ENCODE assay signal across 22 cellular contexts in genomic region chr10:34480345-34480744, GRCh38.
"Had no signal": no experiment of that assay in that cellular context is flagged by ENCODE, and none has a peak within 500 bp of the region (broad histone marks: within the 10 kb centered on the region; RNA-seq: fewer than 3 reads in every experiment).

No MANE protein-coding gene starts in this region.

- ATAC-seq: activated CD8-positive, alpha-beta memory T cell treated with anti-CD3 and anti-CD28 coated beads, Interleukin-2, amount 10 ng/mL, durations not matched to agents 7 days and 5 days; activated CD8-positive, alpha-beta T cell treated with anti-CD3 and anti-CD28 coated beads, Interleukin-2, amount 10 ng/mL, durations not matched to agents 7 days and 5 days; gastroesophageal sphincter had no signal

- H3K27me3 ChIP-seq: gastroesophageal sphincter, right atrium auricular region, spleen, suprapubic skin, tibial artery had no signal

- H3K27me3 Mint-ChIP-seq: activated B cell treated with CpG ODN at 0.5 μM for 24 hours; activated CD8-positive, alpha-beta memory T cell treated with anti-CD3 and anti-CD28 coated beads, Interleukin-2, amount 10 ng/mL, durations not matched to agents 7 days and 5 days; naive B cell had no signal

- H3K27ac Mint-ChIP-seq: activated B cell treated with CpG ODN at 0.5 μM for 24 hours; activated CD8-positive, alpha-beta memory T cell treated with anti-CD3 and anti-CD28 coated beads, Interleukin-2, amount 10 ng/mL, durations not matched to agents 7 days and 5 days; activated CD8-positive, alpha-beta T cell treated with anti-CD3 and anti-CD28 coated beads, Interleukin-2, amount 10 ng/mL, durations not matched to agents 7 days and 5 days; activated naive CD4-positive, alpha-beta T cell treated with anti-CD3 and anti-CD28 coated beads, Interleukin-2, amount 50 U/mL, for 24 hours; activated T-helper 2 cell treated with anti-CD3 and anti-CD28 coated beads, Interferon-gamma antibody, Interleukin-2, Interleukin-4, amounts not matched to agents 10 μg/mL and 5 μg/mL and 100 μg/mL, durations not matched to agents 14 hours and 24 hours and 36 hours; naive B cell had no signal

- H3K36me3 ChIP-seq: gastroesophageal sphincter, left ventricle myocardium inferior, right atrium auricular region, spleen, suprapubic skin, tibial artery had no signal

- H3K4me1 ChIP-seq: parathyroid adenoma, spleen, suprapubic skin had no signal

- H3K9me3 Mint-ChIP-seq: activated B cell treated with CpG ODN at 0.5 μM for 24 hours; activated naive CD4-positive, alpha-beta T cell treated with anti-CD3 and anti-CD28 coated beads, Interleukin-2, amount 50 U/mL, for 24 hours; activated T-helper 2 cell treated with anti-CD3 and anti-CD28 coated beads, Interferon-gamma antibody, Interleukin-2, Interleukin-4, amounts not matched to agents 10 μg/mL and 5 μg/mL and 100 μg/mL, durations not matched to agents 14 hours and 24 hours and 36 hours had no signal

- H3K36me3 Mint-ChIP-seq: activated CD8-positive, alpha-beta memory T cell treated with anti-CD3 and anti-CD28 coated beads, Interleukin-2, amount 10 ng/mL, durations not matched to agents 7 days and 5 days; activated naive CD4-positive, alpha-beta T cell treated with anti-CD3 and anti-CD28 coated beads, Interleukin-2, amount 50 U/mL, for 24 hours; naive B cell had no signal

- H3K9me3 ChIP-seq: gastroesophageal sphincter, left ventricle myocardium inferior, right atrium auricular region, spleen, suprapubic skin, tibial artery had no signal

- DNase-seq: activated B cell treated with CpG ODN at 0.5 μM for 24 hours; activated CD8-positive, alpha-beta memory T cell treated with anti-CD3 and anti-CD28 coated beads, Interleukin-2, amount 10 ng/mL, durations not matched to agents 7 days and 5 days; activated CD8-positive, alpha-beta T cell treated with anti-CD3 and anti-CD28 coated beads, Interleukin-2, amount 10 ng/mL, durations not matched to agents 7 days and 5 days; activated T-cell treated with anti-CD3 and anti-CD28 coated beads, Interleukin-2, amount 50 U/mL, for 48 hours; effector CD8-positive, alpha-beta T cell; erythroblast; hypothalamus; kidney glomerular epithelial cell; left ventricle myocardium inferior; naive B cell; nucleus accumbens; spleen; stimulated activated naive CD4-positive, alpha-beta T cell; T-helper 2 cell; tibial artery had no signal

- H3K4me3 ChIP-seq: gastroesophageal sphincter, left ventricle myocardium inferior, lung, right atrium auricular region, spleen, suprapubic skin, tibial artery had no signal

- H3K27ac ChIP-seq: gastroesophageal sphincter, parathyroid adenoma, right atrium auricular region, spleen, suprapubic skin, tibial artery had no signal

- H3K4me1 Mint-ChIP-seq: activated B cell treated with CpG ODN at 0.5 μM for 24 hours; activated CD8-positive, alpha-beta memory T cell treated with anti-CD3 and anti-CD28 coated beads, Interleukin-2, amount 10 ng/mL, durations not matched to agents 7 days and 5 days; activated naive CD4-positive, alpha-beta T cell treated with anti-CD3 and anti-CD28 coated beads, Interleukin-2, amount 50 U/mL, for 24 hours; naive B cell had no signal

- H3K4me3 Mint-ChIP-seq: activated B cell treated with CpG ODN at 0.5 μM for 24 hours; activated CD8-positive, alpha-beta memory T cell treated with anti-CD3 and anti-CD28 coated beads, Interleukin-2, amount 10 ng/mL, durations not matched to agents 7 days and 5 days; activated CD8-positive, alpha-beta T cell treated with anti-CD3 and anti-CD28 coated beads, Interleukin-2, amount 10 ng/mL, durations not matched to agents 7 days and 5 days; activated naive CD4-positive, alpha-beta T cell treated with anti-CD3 and anti-CD28 coated beads, Interleukin-2, amount 50 U/mL, for 24 hours; naive B cell had no signal

- H3K79me2 ChIP-seq: parathyroid adenoma had no signal

- H2AFZ ChIP-seq: parathyroid adenoma had no signal
